1 cellular context compared by ENCODE assay signal in genomic region chr7:17103170-17103569, GRCh38.
TF ChIP-seq lines count a peak whose summit lies in the region.

No MANE protein-coding gene starts in this region.

TF ChIP-seq in WTC11, 78 proteins besides CTCF, POLR2A, EP300 and RAD21 (continued from another document):
- TF ChIP-seq ZNF532 (CRISPR knock-in tag; IDR thresholded peaks at IDR 0.05; ENCODE audit: borderline replicate concordance): no peak
- no peak for TF ChIP-seq AR (CRISPR knock-in tag; IDR thresholded peaks at IDR 0.05)
